In genomic region chr1:225763815-225764548, GRCh38 we compare ENCODE assay signal across 11 cellular contexts. TPM values are rescaled to one million over a fixed set of nuclear protein-coding genes. Genes with fewer than 3 reads are reported as not detected.
DNase-seq lines count a peak whose midpoint lies in the region; ATAC-seq and TF ChIP-seq lines count a peak whose summit lies in the region.
"Had no signal": no experiment of that assay in that cellular context is flagged by ENCODE, and none has a peak within 500 bp of the region (broad histone marks: within the 10 kb centered on the region; RNA-seq: fewer than 3 reads in every experiment).

No MANE protein-coding gene starts in this region.

- peaks cover 6 to 25% of the 10 kb centered on the region in 2 donors for H3K4me1 ChIP-seq in uterus

- no peaks in the 10 kb centered on the region for H3K36me3 ChIP-seq in uterus
- H3K36me3 ChIP-seq: neutrophil had no signal

- intact Hi-C loops in MCF 10A (cut with micrococcal nuclease), result no loop called here
- intact Hi-C loops in uterus (cut with DNase I; ENCODE audit: low total_unique reads), result no loop called here

- POLR2A ChIA-PET in MCF 10A (lab: Yijun Ruan, JAX), result interaction anchor here (0.6 to 14.5 kb wide), 16 partner anchors 9 to 718 kb away, joined by 3 to 230 read pairs (median 5); partner anchors contain the start of genes ENAH and SRP9

- H3K4me3 ChIP-seq in uterus, result no peak overlapping the region

- H3K27ac Mint-ChIP-seq in MCF 10A (ENCODE audit: low read depth, unreplicated experiment), result peak overlapping the region; percentile 20
- no peak overlapping the region for H3K27ac Mint-ChIP-seq in memory B cell

- H3K27me3 ChIP-seq in uterus, result no peaks in the 10 kb centered on the region
- H3K27me3 ChIP-seq: dorsolateral prefrontal cortex, neutrophil had no signal

- no TSS peak for BruUV-seq in MCF 10A (replicated peaks; lab: Mats Ljungman, UMichigan)

- H3K27me3 Mint-ChIP-seq in MCF 10A (ENCODE audit: insufficient read depth, unreplicated experiment) (no peaks in the 10 kb centered on the region), memory B cell (peaks cover 9% of the 10 kb centered on the region)

- H3K9me3 Mint-ChIP-seq in MCF 10A (ENCODE audit: unreplicated experiment), result no peaks in the 10 kb centered on the region
- H3K9me3 Mint-ChIP-seq in memory B cell, result no peaks in the 10 kb centered on the region

- H3K4me3 Mint-ChIP-seq in MCF 10A (ENCODE audit: unreplicated experiment), result no peak overlapping the region
- H3K4me3 Mint-ChIP-seq in memory B cell, result peak overlapping the region; percentile 24

- no peaks in the 10 kb centered on the region for H3K9me3 ChIP-seq in uterus
- H3K9me3 ChIP-seq: neutrophil had no signal

- no peak for TF ChIP-seq POLR2A in uterus (IDR thresholded peaks at IDR 0.05)

- ATAC-seq in memory B cell (ENCODE audit: low read depth) (no peak), GM19395 (IDR thresholded peaks at IDR 0.05; ENCODE audit: unreplicated experiment) (no peak), HG03175 (IDR thresholded peaks at IDR 0.05; ENCODE audit: unreplicated experiment) (no peak)

- TF ChIP-seq CTCF in MCF 10A (IDR thresholded peaks at IDR 0.05; ENCODE audit: unreplicated experiment) (no peak), uterus (IDR thresholded peaks at IDR 0.05) (no peak)

- DNase-seq in SIG-M5 treated with dmso at 0.1 percent for 504 hours (lab: John Stamatoyannopoulos, UW; ENCODE audit: unreplicated experiment), result peak; percentile 39
- DNase-seq in SIG-M5 (lab: John Stamatoyannopoulos, UW), result no peak
- DNase-seq in MCF 10A (ENCODE audit: unreplicated experiment), result peak; percentile 92
- DNase-seq in memory B cell (ENCODE audit: low spot score in 2 of 2), result no peak
- DNase-seq in uterus, result no peak
- no peak for DNase-seq in NCI-H510A (lab: John Stamatoyannopoulos, UW)
- DNase-seq: activated CD4-positive, CD25-positive, alpha-beta regulatory T cell treated with anti-CD3 and anti-CD28 coated beads, Interleukin-2, amount 50 U/mL, for 72 hours had no signal

- H3K27ac ChIP-seq in uterus, result peak overlapping the region; percentile 61 to 68
- H3K27ac ChIP-seq: neutrophil had no signal

- H3K36me3 Mint-ChIP-seq in MCF 10A (ENCODE audit: insufficient read depth, unreplicated experiment) (no peaks in the 10 kb centered on the region), memory B cell (no peaks in the 10 kb centered on the region)

- H3K4me1 Mint-ChIP-seq in MCF 10A (ENCODE audit: insufficient read depth, unreplicated experiment) (peaks cover 38% of the 10 kb centered on the region), memory B cell (peaks cover 6% of the 10 kb centered on the region)

- CTCF ChIA-PET in MCF 10A (lab: Yijun Ruan, JAX), result interaction anchor here (0.6 to 19.3 kb wide), 13 partner anchors 9 to 283 kb away, joined by 3 to 712 read pairs (median 7); partner anchors contain the start of gene SRP9

RNA-seq across cellular contexts. Expression of gene SRP9, which starts 13.6 kb away (rescaled TPM):
- 417 and 511 TPM in 2 replicates for total RNA-seq in MCF 10A (2022)
- total RNA-seq in uterus, result 100 to 1,000 TPM; 169 to 551 (median 202) TPM

RNA-seq across cellular contexts. Expression of gene EPHX1, which starts 45.9 kb away (rescaled TPM):
- total RNA-seq in MCF 10A (2022) (25.0 and 35.8 TPM in 2 replicates), uterus (100 to 1,000 TPM in 1 of 4 donors, 10 to 100 TPM in 3; 51.2 to 156 (median 55.3) TPM)

Comparison
In these comparisons a context has a peak if more than half of its experiments do, and no peak if none do; other contexts are left out.
1. DNase-seq: peak in SIG-M5 treated with dmso at 0.1 percent for 504 hours (single experiment) and MCF 10A (single experiment); none in SIG-M5 (single experiment), memory B cell (0 of 2), uterus (0 of 2) and NCI-H510A (single experiment).